ENCODE assay signal across 1 cellular context in the genomic region with DNA sequence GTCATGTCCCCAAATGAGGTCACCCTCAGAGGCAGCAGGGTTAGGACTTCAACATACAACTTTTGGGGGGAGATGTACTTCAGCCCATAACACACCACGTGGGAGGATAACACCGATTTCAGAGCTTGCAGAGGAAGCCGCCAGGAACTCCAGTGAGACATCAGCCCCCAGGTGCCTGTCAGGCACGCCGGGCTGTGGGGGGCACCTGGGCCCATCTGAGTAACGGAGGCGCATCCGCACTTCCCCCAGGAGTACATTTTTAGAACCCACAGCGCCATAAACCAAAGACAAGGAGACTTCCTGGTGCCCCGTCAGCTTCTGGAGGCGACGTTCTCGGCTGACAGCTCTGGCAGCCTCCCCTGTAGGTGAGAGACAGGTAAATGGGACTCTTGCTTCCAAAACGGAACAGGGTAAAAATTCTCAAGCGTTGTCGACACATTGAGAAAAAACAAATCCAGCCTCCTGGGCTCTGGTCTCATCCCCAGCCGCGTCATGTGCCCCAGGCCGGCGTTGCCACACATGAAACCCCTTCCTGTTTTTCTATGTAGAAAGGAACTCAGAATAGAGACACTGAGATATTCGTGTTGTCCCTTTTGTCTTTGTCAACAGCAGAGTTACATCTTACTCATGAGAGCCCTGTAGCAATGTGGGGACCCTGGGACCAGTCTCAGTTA.
A peak's percentile ranks its signal among the peaks of the same experiment; 100 is the strongest.
TF ChIP-seq lines count a peak whose summit lies in the region.

No MANE protein-coding gene starts in this region.

TF ChIP-seq in K562, 482 proteins besides CTCF, POLR2A, EP300 and RAD21 (continued from another document):
- TF ChIP-seq E2F5 (CRISPR knock-in tag; IDR thresholded peaks at IDR 0.05) (no peak), PURB (CRISPR knock-in tag; IDR thresholded peaks at IDR 0.05; ENCODE audit: low read depth) (no peak), ZNF830 (CRISPR knock-in tag; IDR thresholded peaks at IDR 0.05) (no peak), ESRRB (CRISPR knock-in tag; IDR thresholded peaks at IDR 0.05; ENCODE audit: borderline replicate concordance) (no peak), TRIM24 (IDR thresholded peaks at IDR 0.05) (no peak), SPI1 (IDR thresholded peaks at IDR 0.05; ENCODE audit: borderline replicate concordance, low read depth, low read length) (0 out of 2 replicates have a peak, but pooled peaks have one; percentile 41)
TF ChIP-seq in K562: peak in this region for 1.
